Comparison of ENCODE assay signal across 23 cellular contexts in genomic region chr5:176406436-176407052, GRCh38. TPM values are rescaled to one million over a fixed set of nuclear protein-coding genes. Genes with fewer than 3 reads are reported as not detected.
DNase-seq lines count a peak whose midpoint lies in the region; ATAC-seq and TF ChIP-seq lines count a peak whose summit lies in the region.
"Had no signal": no experiment of that assay in that cellular context is flagged by ENCODE, and none has a peak within 500 bp of the region (broad histone marks: within the 10 kb centered on the region; RNA-seq: fewer than 3 reads in every experiment).

No MANE protein-coding gene starts in this region.

- peaks cover 49 to 100% (median 58%) of the 10 kb centered on the region in 3 donors for H3K4me1 ChIP-seq in esophagus squamous epithelium
- peaks cover 64% of the 10 kb centered on the region for H3K4me1 ChIP-seq in vagina
- no peaks in the 10 kb centered on the region; the same call in 1 of the 2 replicates for H3K4me1 ChIP-seq in BE2C

- TF ChIP-seq POLR2A in esophagus squamous epithelium (IDR thresholded peaks at IDR 0.05) (no peak), vagina (IDR thresholded peaks at IDR 0.05) (no peak)

- no peaks in the 10 kb centered on the region for H3K9me3 ChIP-seq in esophagus squamous epithelium
- no peaks in the 10 kb centered on the region for H3K9me3 ChIP-seq in vagina
- no peaks in the 10 kb centered on the region for H3K9me3 ChIP-seq in BE2C
- H3K9me3 ChIP-seq: gastrocnemius medialis had no signal

- TF ChIP-seq CTCF in activated CD8-positive, alpha-beta T cell treated with anti-CD3 and anti-CD28 coated beads for 36 hours (IDR thresholded peaks at IDR 0.05) = no peak
- TF ChIP-seq CTCF in RWPE1 (conservative IDR thresholded peaks at IDR 0.05; ENCODE audit: low read depth) (no peak), esophagus squamous epithelium (IDR thresholded peaks at IDR 0.05) (peak in 2 of 6 experiments; percentile 12 to 22), vagina (IDR thresholded peaks at IDR 0.05) (no peak), BE2C (IDR thresholded peaks at IDR 0.05; ENCODE audit: low read depth, low read length) (no peak)

- H3K36me3 Mint-ChIP-seq in activated CD8-positive, alpha-beta T cell treated with anti-CD3 and anti-CD28 coated beads, Interleukin-2, amount 10 ng/mL, durations not matched to agents 7 days and 5 days (ENCODE audit: low read depth) = peaks cover 14% of the 10 kb centered on the region
- peaks cover 7% of the 10 kb centered on the region for H3K36me3 Mint-ChIP-seq in activated CD8-positive, alpha-beta T cell treated with anti-CD3 and anti-CD28 coated beads for 36 hours (ENCODE audit: low read depth)
- H3K36me3 Mint-ChIP-seq: WTC11 had no signal

- intact Hi-C loops in activated CD8-positive, alpha-beta T cell treated with anti-CD3 and anti-CD28 coated beads for 36 hours (cut with micrococcal nuclease) = no loop called here
- intact Hi-C loops in esophagus squamous epithelium (cut with DNase I) = no loop called here
- intact Hi-C loops in vagina (cut with DNase I) = no loop called here

- H3K27me3 ChIP-seq in esophagus squamous epithelium = no peaks in the 10 kb centered on the region
- H3K27me3 ChIP-seq in vagina = no peaks in the 10 kb centered on the region
- no peaks in the 10 kb centered on the region for H3K27me3 ChIP-seq in BE2C
- H3K27me3 ChIP-seq: gastrocnemius medialis had no signal

- H3K27ac ChIP-seq in RWPE1 = peak overlapping the region; percentile 99
- H3K27ac ChIP-seq in esophagus squamous epithelium = peak overlapping the region; percentile 73 to 99 (median 84)
- peak overlapping the region; percentile 73 for H3K27ac ChIP-seq in vagina

- peaks cover 0 to 72% (median 20%) of the 10 kb centered on the region in 3 donors for H3K36me3 ChIP-seq in esophagus squamous epithelium
- H3K36me3 ChIP-seq in vagina = peaks cover 0 to 41% of the 10 kb centered on the region in 2 donors
- H3K36me3 ChIP-seq in BE2C = peaks cover 12% of the 10 kb centered on the region

- POLR2A ChIA-PET in activated CD8-positive, alpha-beta T cell treated with anti-CD3 and anti-CD28 coated beads, Interleukin-2, amount 10 ng/mL, durations not matched to agents 7 days and 5 days (lab: Charles Lee) = interaction anchor here (1.1 kb wide), 1 partner anchor 9 kb away, joined by 5 read pairs; no protein-coding TSS in a partner anchor
- POLR2A ChIA-PET in activated CD8-positive, alpha-beta T cell treated with anti-CD3 and anti-CD28 coated beads for 36 hours (lab: Charles Lee) = interaction anchor here (1.2 to 2.0 kb wide), 2 partner anchors 9 kb away, joined by 4 to 6 read pairs; no protein-coding TSS in a partner anchor
- POLR2A ChIA-PET in RWPE1 (lab: Yijun Ruan, JAX; ENCODE audit: low non-redundant PET) = interaction anchor here (0.6 to 1.1 kb wide), 3 partner anchors 17 to 90 kb away, joined by 3 to 5 read pairs (median 4); partner anchors contain the start of genes HIGD2A and NOP16

- H3K27ac Mint-ChIP-seq in activated CD8-positive, alpha-beta T cell treated with anti-CD3 and anti-CD28 coated beads, Interleukin-2, amount 10 ng/mL, durations not matched to agents 7 days and 5 days = peak overlapping the region; percentile 30
- H3K27ac Mint-ChIP-seq in activated CD8-positive, alpha-beta T cell treated with anti-CD3 and anti-CD28 coated beads for 36 hours = no peak overlapping the region
- H3K27ac Mint-ChIP-seq: activated CD4-positive, alpha-beta T cell treated with anti-CD3 and anti-CD28 coated beads, Interleukin-2, amount 10 ng/mL, durations not matched to agents 24 days and 14 days; activated T-cell treated with anti-CD3 and anti-CD28 coated beads, Interleukin-2, amount 50 U/mL, for 24 hours had no signal

- H3K4me3 ChIP-seq in esophagus squamous epithelium (no peak overlapping the region), vagina (no peak overlapping the region), BE2C (ENCODE audit: low read depth, low read length) (no peak overlapping the region)
- H3K4me3 ChIP-seq: gastrocnemius medialis had no signal

- no peaks in the 10 kb centered on the region for H3K9me3 Mint-ChIP-seq in activated CD8-positive, alpha-beta T cell treated with anti-CD3 and anti-CD28 coated beads, Interleukin-2, amount 10 ng/mL, durations not matched to agents 7 days and 5 days (ENCODE audit: insufficient read depth)
- no peaks in the 10 kb centered on the region for H3K9me3 Mint-ChIP-seq in activated CD8-positive, alpha-beta T cell treated with anti-CD3 and anti-CD28 coated beads for 36 hours
- H3K9me3 Mint-ChIP-seq: activated CD4-positive, alpha-beta T cell treated with anti-CD3 and anti-CD28 coated beads, Interleukin-2, amount 10 ng/mL, durations not matched to agents 24 days and 14 days; activated T-cell treated with anti-CD3 and anti-CD28 coated beads, Interleukin-2, amount 50 U/mL, for 24 hours; central memory CD8-positive, alpha-beta T cell; H9; nephron; WTC11 had no signal

- DNase-seq in activated CD8-positive, alpha-beta T cell treated with anti-CD3 and anti-CD28 coated beads, Interleukin-2, amount 10 ng/mL, durations not matched to agents 7 days and 5 days = no peak
- no peak for DNase-seq in activated CD8-positive, alpha-beta T cell treated with anti-CD3 and anti-CD28 coated beads for 36 hours
- DNase-seq in RWPE1 (ENCODE audit: low spot score) = no peak
- no peak for DNase-seq in esophagus squamous epithelium (lab: John Stamatoyannopoulos, UW)
- DNase-seq in vagina (ENCODE audit: extremely low spot score in 2 of 2) = no peak
- DNase-seq in BE2C = no peak
- no peak for DNase-seq in NOMO-1 (lab: John Stamatoyannopoulos, UW; ENCODE audit: unreplicated experiment in 2 of 2)
- DNase-seq: 8988T; activated CD4-positive, alpha-beta T cell treated with anti-CD3 and anti-CD28 coated beads, Interleukin-2, amount 10 ng/mL, durations not matched to agents 24 days and 14 days; activated gamma-delta T cell treated with Interleukin-2 at 50 U/mL for 16 hours; Calu3; dermis blood vessel endothelial cell; gastrocnemius medialis; NCI-H146; NCI-H226; NCI-H69; stimulated activated CD4-positive, alpha-beta T cell treated with anti-CD3 and anti-CD28 coated beads, Interleukin-4, amount 100 ng/mL, for 24 hours had no signal

- no peak for ATAC-seq in activated CD8-positive, alpha-beta T cell treated with anti-CD3 and anti-CD28 coated beads, Interleukin-2, amount 10 ng/mL, durations not matched to agents 7 days and 5 days
- no peak for ATAC-seq in activated CD8-positive, alpha-beta T cell treated with anti-CD3 and anti-CD28 coated beads for 36 hours
- no peak for ATAC-seq in HG02981 (IDR thresholded peaks at IDR 0.05; ENCODE audit: unreplicated experiment)
- ATAC-seq: gastrocnemius medialis had no signal

- no peak overlapping the region for H3K4me3 Mint-ChIP-seq in activated CD8-positive, alpha-beta T cell treated with anti-CD3 and anti-CD28 coated beads, Interleukin-2, amount 10 ng/mL, durations not matched to agents 7 days and 5 days
- H3K4me3 Mint-ChIP-seq in activated CD8-positive, alpha-beta T cell treated with anti-CD3 and anti-CD28 coated beads for 36 hours = no peak overlapping the region
- H3K4me3 Mint-ChIP-seq: activated CD4-positive, alpha-beta T cell treated with anti-CD3 and anti-CD28 coated beads, Interleukin-2, amount 10 ng/mL, durations not matched to agents 24 days and 14 days; activated T-cell treated with anti-CD3 and anti-CD28 coated beads, Interleukin-2, amount 50 U/mL, for 24 hours; central memory CD8-positive, alpha-beta T cell; H9; nephron; WTC11 had no signal

- no peaks in the 10 kb centered on the region for H3K4me1 Mint-ChIP-seq in activated CD8-positive, alpha-beta T cell treated with anti-CD3 and anti-CD28 coated beads, Interleukin-2, amount 10 ng/mL, durations not matched to agents 7 days and 5 days (ENCODE audit: low read depth)
- H3K4me1 Mint-ChIP-seq in activated CD8-positive, alpha-beta T cell treated with anti-CD3 and anti-CD28 coated beads for 36 hours (ENCODE audit: low read depth) = peaks cover 5% of the 10 kb centered on the region

- no peaks in the 10 kb centered on the region for H3K27me3 Mint-ChIP-seq in activated CD8-positive, alpha-beta T cell treated with anti-CD3 and anti-CD28 coated beads, Interleukin-2, amount 10 ng/mL, durations not matched to agents 7 days and 5 days (ENCODE audit: low read depth)
- H3K27me3 Mint-ChIP-seq in activated CD8-positive, alpha-beta T cell treated with anti-CD3 and anti-CD28 coated beads for 36 hours = no peaks in the 10 kb centered on the region
- H3K27me3 Mint-ChIP-seq: activated CD4-positive, alpha-beta T cell treated with anti-CD3 and anti-CD28 coated beads, Interleukin-2, amount 10 ng/mL, durations not matched to agents 24 days and 14 days; activated T-cell treated with anti-CD3 and anti-CD28 coated beads, Interleukin-2, amount 50 U/mL, for 24 hours; central memory CD8-positive, alpha-beta T cell had no signal

- 49 to 83% methylated on average over 9 of the region's 9 CpGs for WGBS in esophagus squamous epithelium, 2 donors

- CTCF ChIA-PET in activated CD8-positive, alpha-beta T cell treated with anti-CD3 and anti-CD28 coated beads, Interleukin-2, amount 10 ng/mL, durations not matched to agents 7 days and 5 days (lab: Charles Lee) = interaction anchor here (0.8 to 4.3 kb wide), 3 partner anchors 10 to 677 kb away, joined by 3 to 19 read pairs (median 3); partner anchors contain the start of gene CLTB
- CTCF ChIA-PET in activated CD8-positive, alpha-beta T cell treated with anti-CD3 and anti-CD28 coated beads for 36 hours (lab: Charles Lee) = interaction anchor here (1.6 kb wide), 1 partner anchor 10 kb away, joined by 8 read pairs; the partner anchor contains the start of gene CLTB
- CTCF ChIA-PET in RWPE1 (lab: Yijun Ruan, JAX) = no interaction called here

RNA-seq across cellular contexts. Expression of gene CLTB, which starts 9.8 kb away (rescaled TPM):
- 10 to 100 TPM; 65.4 to 67.7 TPM for total RNA-seq in activated CD8-positive, alpha-beta T cell treated with anti-CD3 and anti-CD28 coated beads, Interleukin-2, amount 10 ng/mL, durations not matched to agents 7 days and 5 days
- total RNA-seq in activated CD8-positive, alpha-beta T cell treated with anti-CD3 and anti-CD28 coated beads for 36 hours = 10 to 100 TPM; 48.2 to 48.6 TPM
- total RNA-seq in esophagus squamous epithelium (100 to 1,000 TPM; 347 to 732 (median 444) TPM), vagina (254 TPM)
- 264 TPM for polyA plus RNA-seq in BE2C (2012; ENCODE audit: insufficient read depth, insufficient read length, low read depth)

RNA-seq across cellular contexts. Expression of gene HIGD2A, which starts 18.0 kb away (rescaled TPM):
- 100 to 1,000 TPM; 129 to 142 TPM for total RNA-seq in activated CD8-positive, alpha-beta T cell treated with anti-CD3 and anti-CD28 coated beads, Interleukin-2, amount 10 ng/mL, durations not matched to agents 7 days and 5 days
- total RNA-seq in activated CD8-positive, alpha-beta T cell treated with anti-CD3 and anti-CD28 coated beads for 36 hours = 100 to 1,000 TPM; 118 to 120 TPM
- total RNA-seq in esophagus squamous epithelium (100 to 1,000 TPM in 2 of 4 donors, 10 to 100 TPM in 2; 77.2 to 122 (median 90.3) TPM), vagina (124 TPM)
- polyA plus RNA-seq in BE2C (2012; ENCODE audit: insufficient read depth, insufficient read length, low read depth) = 243 TPM

RNA-seq across cellular contexts. Expression of gene NOP16, which starts 18.1 kb away (rescaled TPM):
- 10 to 100 TPM; 44.5 to 46.3 TPM for total RNA-seq in activated CD8-positive, alpha-beta T cell treated with anti-CD3 and anti-CD28 coated beads, Interleukin-2, amount 10 ng/mL, durations not matched to agents 7 days and 5 days
- 10 to 100 TPM; 71.8 to 75.1 TPM for total RNA-seq in activated CD8-positive, alpha-beta T cell treated with anti-CD3 and anti-CD28 coated beads for 36 hours
- total RNA-seq in esophagus squamous epithelium = 10 to 100 TPM; 19.9 to 38.0 (median 30.9) TPM
- total RNA-seq in vagina = 48.6 TPM
- 206 TPM for polyA plus RNA-seq in BE2C (2012; ENCODE audit: insufficient read depth, insufficient read length, low read depth)

RNA-seq across cellular contexts. Expression of gene ARL10, which starts 41.3 kb away (rescaled TPM):
- total RNA-seq in activated CD8-positive, alpha-beta T cell treated with anti-CD3 and anti-CD28 coated beads, Interleukin-2, amount 10 ng/mL, durations not matched to agents 7 days and 5 days = 10 to 100 TPM in 1 of 2 experiments, 1 to 10 TPM in 1; 8.6 to 11.0 TPM
- 10 to 100 TPM; 15.6 to 17.0 TPM for total RNA-seq in activated CD8-positive, alpha-beta T cell treated with anti-CD3 and anti-CD28 coated beads for 36 hours
- total RNA-seq in esophagus squamous epithelium (10 to 100 TPM in 1 of 4 donors, 1 to 10 TPM in 3; 2.4 to 10.1 (median 6.3) TPM), vagina (9.8 TPM)
- polyA plus RNA-seq in BE2C (2012; ENCODE audit: insufficient read depth, insufficient read length, low read depth) = 10.4 TPM

RNA-seq across cellular contexts. Expression of gene FAF2, which starts 41.6 kb away (rescaled TPM):
- total RNA-seq in activated CD8-positive, alpha-beta T cell treated with anti-CD3 and anti-CD28 coated beads, Interleukin-2, amount 10 ng/mL, durations not matched to agents 7 days and 5 days = 10 to 100 TPM; 31.3 to 31.4 TPM
- 10 to 100 TPM; 32.6 to 33.0 TPM for total RNA-seq in activated CD8-positive, alpha-beta T cell treated with anti-CD3 and anti-CD28 coated beads for 36 hours
- 10 to 100 TPM; 18.5 to 27.0 (median 24.7) TPM for total RNA-seq in esophagus squamous epithelium
- total RNA-seq in vagina = 25.3 TPM
- polyA plus RNA-seq in BE2C (2012; ENCODE audit: insufficient read depth, insufficient read length, low read depth) = 71.4 TPM
